ENCODE assay signal across 8 cellular contexts in genomic region chr20:63499333-63499969, GRCh38. TPM values are rescaled to one million over a fixed set of nuclear protein-coding genes. Genes with fewer than 3 reads are reported as not detected.
DNase-seq lines count a peak whose midpoint lies in the region; ATAC-seq and TF ChIP-seq lines count a peak whose summit lies in the region.
"Had no signal": no experiment of that assay in that cellular context is flagged by ENCODE, and none has a peak within 500 bp of the region (broad histone marks: within the 10 kb centered on the region; RNA-seq: fewer than 3 reads in every experiment).

No MANE protein-coding gene starts in this region.

- H3K36me3 ChIP-seq in stomach (no peaks in the 10 kb centered on the region), MM.1S (replicated peaks; ENCODE audit: insufficient read depth, low read length) (no peaks in the 10 kb centered on the region)

- no peak overlapping the region for H3K4me2 ChIP-seq in MM.1S (ENCODE audit: low read depth, low read length)

- peak; percentile 36 for DNase-seq in NCI-H345 treated with DMSO at 0.1 percent for 48 hours (lab: John Stamatoyannopoulos, UW; ENCODE audit: unreplicated experiment)
- no peak for DNase-seq in NCI-H345 (lab: John Stamatoyannopoulos, UW)
- peak; percentile 78 for DNase-seq in glutamatergic neuron
- no peak for DNase-seq in stomach
- no peak for DNase-seq in MM.1S
- DNase-seq: cerebellar nuclear complex had no signal

- H3K4me3 Mint-ChIP-seq in glutamatergic neuron (ENCODE audit: unreplicated experiment) = no peak overlapping the region

- no peak for ATAC-seq in GM18502 (IDR thresholded peaks at IDR 0.05; ENCODE audit: poor library complexity, unreplicated experiment)

- no peak overlapping the region for H3K27ac Mint-ChIP-seq in glutamatergic neuron (ENCODE audit: unreplicated experiment)

- H3K27ac ChIP-seq in stomach (no peak overlapping the region), MM.1S (ENCODE audit: low read length) (no peak overlapping the region)

- peaks cover 3% of the 10 kb centered on the region for H3K36me3 Mint-ChIP-seq in glutamatergic neuron (ENCODE audit: unreplicated experiment)

- H3K79me2 ChIP-seq in MM.1S (ENCODE audit: low read length) = no peaks in the 10 kb centered on the region

- H3K9me2 ChIP-seq in MM.1S (replicated peaks; ENCODE audit: insufficient read depth, low read length) = no peaks in the 10 kb centered on the region

- H4K20me1 ChIP-seq in MM.1S (ENCODE audit: insufficient read depth, low read length) = no peaks in the 10 kb centered on the region

- no peak overlapping the region for H2AFZ ChIP-seq in MM.1S (ENCODE audit: low read length)

- H3K4me3 ChIP-seq in stomach (peak overlapping the region; percentile 44 to 56 (median 48)), MM.1S (ENCODE audit: low read length) (no peak overlapping the region)

- peaks cover 0 to 7% (median 3%) of the 10 kb centered on the region in 4 donors for H3K9me3 ChIP-seq in stomach
- H3K9me3 ChIP-seq in MM.1S (replicated peaks; ENCODE audit: insufficient read depth, low read length) = no peaks in the 10 kb centered on the region

- H3K9me3 Mint-ChIP-seq in glutamatergic neuron (ENCODE audit: unreplicated experiment) = peaks cover 3% of the 10 kb centered on the region

- H3K4me1 Mint-ChIP-seq in glutamatergic neuron (ENCODE audit: low read depth, unreplicated experiment) = peaks cover 2% of the 10 kb centered on the region

- intact Hi-C loops in stomach (cut with DNase I; ENCODE audit: low total_unique reads) = no loop called here

- TF ChIP-seq CTCF in glutamatergic neuron (IDR thresholded peaks at IDR 0.05; ENCODE audit: partially characterized antibody, unreplicated experiment) = no peak
- no peak for TF ChIP-seq CTCF in stomach (IDR thresholded peaks at IDR 0.05)
- TF ChIP-seq CTCF in MM.1S (IDR thresholded peaks at IDR 0.05; ENCODE audit: low read length) = no peak

- no peaks in the 10 kb centered on the region for H3F3A ChIP-seq in MM.1S (ENCODE audit: insufficient read depth, low read length)

- H3K27me3 ChIP-seq in stomach (peaks cover 11 to 93% (median 64%) of the 10 kb centered on the region in 3 donors), MM.1S (replicated peaks; ENCODE audit: insufficient read depth, low read length) (peaks cover 61% of the 10 kb centered on the region)

- 7 to 38% (median 9%) methylated on average over 7 to 49 of the region's 49 CpGs for WGBS in stomach, 5 donors

- TF ChIP-seq POLR2A in stomach (IDR thresholded peaks at IDR 0.05) = no peak

- H3K9ac ChIP-seq in MM.1S (ENCODE audit: low read length) = no peak overlapping the region

- H3K4me1 ChIP-seq in stomach (peaks cover 26 to 43% (median 41%) of the 10 kb centered on the region in 4 donors), MM.1S (ENCODE audit: low read length) (peaks cover 8% of the 10 kb centered on the region)

- H3K27me3 Mint-ChIP-seq in glutamatergic neuron (ENCODE audit: unreplicated experiment) = peaks cover 6% of the 10 kb centered on the region

- no peak for TF ChIP-seq EP300 in stomach (IDR thresholded peaks at IDR 0.05)

RNA-seq across cellular contexts. Expression of gene EEF1A2, which starts 0.6 kb away (rescaled TPM):
- total RNA-seq in glutamatergic neuron (ENCODE audit: unreplicated experiment) (55.3 TPM), stomach (10 to 100 TPM in 2 of 5 donors, 1 to 10 TPM in 1, under 1 TPM in 1, not detected in 1; 0.58 to 64.8 (median 16.7) TPM)
- 10 to 100 TPM in 2 of 3 donors, 1 to 10 TPM in 1; 4.6 to 53.0 (median 25.0) TPM for polyA plus RNA-seq in stomach

RNA-seq across cellular contexts. Expression of gene PPDPF, which starts 21.1 kb away (rescaled TPM):
- total RNA-seq in glutamatergic neuron (ENCODE audit: unreplicated experiment) (293 TPM), stomach (100 to 1,000 TPM in 2 of 5 donors, 10 to 100 TPM in 2, 1 to 10 TPM in 1; 1.8 to 213 (median 84.8) TPM)
- polyA plus RNA-seq in stomach = 100 to 1,000 TPM; 570 to 756 (median 749) TPM

RNA-seq across cellular contexts. Expression of gene KCNQ2, which starts 27.0 kb away (rescaled TPM):
- total RNA-seq in glutamatergic neuron (ENCODE audit: unreplicated experiment) (354 TPM), stomach (1 to 10 TPM in 1 of 5 donors, not detected in 4; 2.2 TPM)
- under 1 TPM in 2 of 3 donors, not detected in 1; 0.03 to 0.25 TPM for polyA plus RNA-seq in stomach
- total RNA-seq: osteocyte had no signal

RNA-seq across cellular contexts. Expression of gene PTK6, which starts 37.7 kb away (rescaled TPM):
- 0.17 TPM for total RNA-seq in glutamatergic neuron (ENCODE audit: unreplicated experiment)
- 10 to 100 TPM; 10.3 to 98.5 (median 22.2) TPM for total RNA-seq in stomach
- polyA plus RNA-seq in stomach = 10 to 100 TPM in 2 of 3 donors, 1 to 10 TPM in 1; 7.7 to 32.5 (median 23.6) TPM

RNA-seq across cellular contexts. Expression of gene SRMS, which starts 48.1 kb away (rescaled TPM):
- total RNA-seq in glutamatergic neuron (ENCODE audit: unreplicated experiment) = not detected
- total RNA-seq in stomach = 1 to 10 TPM in 1 of 5 donors, under 1 TPM in 1, not detected in 3; 0.87 to 3.5 TPM
- polyA plus RNA-seq in stomach = 1 to 10 TPM in 1 of 3 donors, not detected in 2; 2.1 TPM
- total RNA-seq: osteocyte had no signal

Comparison
In these comparisons a context has a peak if more than half of its experiments do, and no peak if none do; other contexts are left out.
1. DNase-seq: peak in NCI-H345 treated with DMSO at 0.1 percent for 48 hours (single experiment) and glutamatergic neuron (single experiment); none in NCI-H345 (single experiment), stomach (single experiment) and MM.1S (single experiment).
2. RNA of gene KCNQ2, which starts 27.0 kb away (total RNA-seq): 354 TPM in glutamatergic neuron (single experiment); 2.2 TPM in stomach; every median in the first group is over 100 times any median in the second.